1 cellular context compared by ENCODE assay signal in the genomic region with DNA sequence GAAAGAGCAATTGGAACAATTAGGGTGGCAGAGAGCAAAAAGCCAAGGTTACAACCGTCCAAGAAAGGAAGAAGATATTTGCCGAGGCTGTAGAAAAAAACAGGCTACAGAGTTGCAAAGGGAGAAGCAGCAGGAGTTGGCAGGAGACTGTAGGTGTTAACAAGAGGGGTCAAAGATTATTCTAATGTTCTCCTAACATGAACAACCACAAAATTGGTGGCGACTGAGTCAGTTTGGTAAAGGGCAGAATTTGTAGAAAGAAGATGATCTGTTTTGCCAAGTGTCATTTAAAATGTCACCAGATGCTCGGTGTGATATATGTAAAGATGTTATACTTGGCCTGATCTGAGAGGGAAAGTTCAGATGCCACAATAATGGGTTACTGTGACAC.
TF ChIP-seq lines count a peak whose summit lies in the region.

No MANE protein-coding gene starts in this region.

TF ChIP-seq in K562, 482 proteins besides CTCF, POLR2A, EP300 and RAD21:
- TF ChIP-seq ZNF3 (CRISPR knock-in tag; IDR thresholded peaks at IDR 0.05) (no peak), TEAD2 (tag; IDR thresholded peaks at IDR 0.05) (0 out of 2 replicates have a peak, but pooled peaks have one; percentile 34), TEAD4 (IDR thresholded peaks at IDR 0.05; ENCODE audit: low read length) (no peak; the same call in 1 of the 2 replicates), TEAD4 (CRISPR knock-in tag; IDR thresholded peaks at IDR 0.05; ENCODE audit: borderline replicate concordance) (no peak), CREM (IDR thresholded peaks at IDR 0.05; ENCODE audit: low read depth) (no peak), ZC3H4 (CRISPR knock-in tag; IDR thresholded peaks at IDR 0.05; ENCODE audit: borderline replicate concordance) (no peak), ZEB2 (IDR thresholded peaks at IDR 0.05) (peak; percentile 42; the same call in 1 of the 2 replicates), GTF2E2 (tag; IDR thresholded peaks at IDR 0.05) (0 out of 2 replicates have a peak, but pooled peaks have one; percentile 5), ARNT (IDR thresholded peaks at IDR 0.05) (0 out of 4 replicates have a peak, but pooled peaks of 1 of the 2 experiments have one; percentile 31), FOXJ3 (CRISPR knock-in tag; IDR thresholded peaks at IDR 0.05) (peak; percentile 87), ZBTB7A (IDR thresholded peaks at IDR 0.05; ENCODE audit: borderline replicate concordance, control insufficient read depth, low read depth, low read length) (no peak), MEIS2 (IDR thresholded peaks at IDR 0.05; ENCODE audit: partially characterized antibody) (peak; percentile 39), TEAD1 (CRISPR knock-in tag; IDR thresholded peaks at IDR 0.05) (0 out of 4 replicates have a peak, but pooled peaks have one; percentile 11 to 18), DIDO1 (tag; IDR thresholded peaks at IDR 0.05; ENCODE audit: low read depth) (0 out of 2 replicates have a peak, but pooled peaks have one; percentile 28), ETV1 (tag; conservative IDR thresholded peaks at IDR 0.05; ENCODE audit: low read depth) (peak; percentile 41; the same call in 1 of the 2 replicates), BRD9 (IDR thresholded peaks at IDR 0.05; ENCODE audit: low read depth, partially characterized antibody) (peak; percentile 25)
- TF ChIP-seq, protein P1, sequence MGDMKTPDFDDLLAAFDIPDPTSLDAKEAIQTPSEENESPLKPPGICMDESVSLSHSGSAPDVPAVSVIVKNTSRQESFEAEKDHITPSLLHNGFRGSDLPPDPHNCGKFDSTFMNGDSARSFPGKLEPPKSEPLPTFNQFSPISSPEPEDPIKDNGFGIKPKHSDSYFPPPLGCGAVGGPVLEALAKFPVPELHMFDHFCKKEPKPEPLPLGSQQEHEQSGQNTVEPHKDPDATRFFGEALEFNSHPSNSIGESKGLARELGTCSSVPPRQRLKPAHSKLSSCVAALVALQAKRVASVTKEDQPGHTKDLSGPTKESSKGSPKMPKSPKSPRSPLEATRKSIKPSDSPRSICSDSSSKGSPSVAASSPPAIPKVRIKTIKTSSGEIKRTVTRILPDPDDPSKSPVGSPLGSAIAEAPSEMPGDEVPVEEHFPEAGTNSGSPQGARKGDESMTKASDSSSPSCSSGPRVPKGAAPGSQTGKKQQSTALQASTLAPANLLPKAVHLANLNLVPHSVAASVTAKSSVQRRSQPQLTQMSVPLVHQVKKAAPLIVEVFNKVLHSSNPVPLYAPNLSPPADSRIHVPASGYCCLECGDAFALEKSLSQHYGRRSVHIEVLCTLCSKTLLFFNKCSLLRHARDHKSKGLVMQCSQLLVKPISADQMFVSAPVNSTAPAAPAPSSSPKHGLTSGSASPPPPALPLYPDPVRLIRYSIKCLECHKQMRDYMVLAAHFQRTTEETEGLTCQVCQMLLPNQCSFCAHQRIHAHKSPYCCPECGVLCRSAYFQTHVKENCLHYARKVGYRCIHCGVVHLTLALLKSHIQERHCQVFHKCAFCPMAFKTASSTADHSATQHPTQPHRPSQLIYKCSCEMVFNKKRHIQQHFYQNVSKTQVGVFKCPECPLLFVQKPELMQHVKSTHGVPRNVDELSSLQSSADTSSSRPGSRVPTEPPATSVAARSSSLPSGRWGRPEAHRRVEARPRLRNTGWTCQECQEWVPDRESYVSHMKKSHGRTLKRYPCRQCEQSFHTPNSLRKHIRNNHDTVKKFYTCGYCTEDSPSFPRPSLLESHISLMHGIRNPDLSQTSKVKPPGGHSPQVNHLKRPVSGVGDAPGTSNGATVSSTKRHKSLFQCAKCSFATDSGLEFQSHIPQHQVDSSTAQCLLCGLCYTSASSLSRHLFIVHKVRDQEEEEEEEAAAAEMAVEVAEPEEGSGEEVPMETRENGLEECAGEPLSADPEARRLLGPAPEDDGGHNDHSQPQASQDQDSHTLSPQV (IDR thresholded peaks at IDR 0.05): peak; percentile 22; the same call in 1 of the 2 replicates
- TF ChIP-seq, protein P2, sequence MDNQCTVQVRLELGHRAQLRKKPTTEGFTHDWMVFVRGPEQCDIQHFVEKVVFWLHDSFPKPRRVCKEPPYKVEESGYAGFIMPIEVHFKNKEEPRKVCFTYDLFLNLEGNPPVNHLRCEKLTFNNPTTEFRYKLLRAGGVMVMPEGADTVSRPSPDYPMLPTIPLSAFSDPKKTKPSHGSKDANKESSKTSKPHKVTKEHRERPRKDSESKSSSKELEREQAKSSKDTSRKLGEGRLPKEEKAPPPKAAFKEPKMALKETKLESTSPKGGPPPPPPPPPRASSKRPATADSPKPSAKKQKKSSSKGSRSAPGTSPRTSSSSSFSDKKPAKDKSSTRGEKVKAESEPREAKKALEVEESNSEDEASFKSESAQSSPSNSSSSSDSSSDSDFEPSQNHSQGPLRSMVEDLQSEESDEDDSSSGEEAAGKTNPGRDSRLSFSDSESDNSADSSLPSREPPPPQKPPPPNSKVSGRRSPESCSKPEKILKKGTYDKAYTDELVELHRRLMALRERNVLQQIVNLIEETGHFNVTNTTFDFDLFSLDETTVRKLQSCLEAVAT (IDR thresholded peaks at IDR 0.05): 0 out of 4 replicates have a peak, but pooled peaks of 1 of the 2 experiments have one; percentile 44
- TF ChIP-seq, protein P3, sequence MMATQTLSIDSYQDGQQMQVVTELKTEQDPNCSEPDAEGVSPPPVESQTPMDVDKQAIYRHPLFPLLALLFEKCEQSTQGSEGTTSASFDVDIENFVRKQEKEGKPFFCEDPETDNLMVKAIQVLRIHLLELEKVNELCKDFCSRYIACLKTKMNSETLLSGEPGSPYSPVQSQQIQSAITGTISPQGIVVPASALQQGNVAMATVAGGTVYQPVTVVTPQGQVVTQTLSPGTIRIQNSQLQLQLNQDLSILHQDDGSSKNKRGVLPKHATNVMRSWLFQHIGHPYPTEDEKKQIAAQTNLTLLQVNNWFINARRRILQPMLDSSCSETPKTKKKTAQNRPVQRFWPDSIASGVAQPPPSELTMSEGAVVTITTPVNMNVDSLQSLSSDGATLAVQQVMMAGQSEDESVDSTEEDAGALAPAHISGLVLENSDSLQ (IDR thresholded peaks at IDR 0.05): peak; percentile 26; the same call in 1 of the 2 replicates
- TF ChIP-seq, protein P4, sequence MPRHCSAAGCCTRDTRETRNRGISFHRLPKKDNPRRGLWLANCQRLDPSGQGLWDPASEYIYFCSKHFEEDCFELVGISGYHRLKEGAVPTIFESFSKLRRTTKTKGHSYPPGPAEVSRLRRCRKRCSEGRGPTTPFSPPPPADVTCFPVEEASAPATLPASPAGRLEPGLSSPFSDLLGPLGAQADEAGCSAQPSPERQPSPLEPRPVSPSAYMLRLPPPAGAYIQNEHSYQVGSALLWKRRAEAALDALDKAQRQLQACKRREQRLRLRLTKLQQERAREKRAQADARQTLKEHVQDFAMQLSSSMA (CRISPR knock-in tag; IDR thresholded peaks at IDR 0.05): no peak
- TF ChIP-seq, protein P5, sequence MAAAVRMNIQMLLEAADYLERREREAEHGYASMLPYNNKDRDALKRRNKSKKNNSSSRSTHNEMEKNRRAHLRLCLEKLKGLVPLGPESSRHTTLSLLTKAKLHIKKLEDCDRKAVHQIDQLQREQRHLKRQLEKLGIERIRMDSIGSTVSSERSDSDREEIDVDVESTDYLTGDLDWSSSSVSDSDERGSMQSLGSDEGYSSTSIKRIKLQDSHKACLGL (CRISPR knock-in tag; IDR thresholded peaks at IDR 0.05; ENCODE audit: borderline replicate concordance, poor library complexity, severe bottlenecking): no peak
